Comparison of ENCODE assay signal across 14 cellular contexts in genomic region chr1:155196893-155197638, GRCh38. TPM values are rescaled to one million over a fixed set of nuclear protein-coding genes. Genes with fewer than 3 reads are reported as not detected.
DNase-seq lines count a peak whose midpoint lies in the region; ATAC-seq, FAIRE-seq and TF ChIP-seq lines count a peak whose summit lies in the region.
"Had no signal": no experiment of that assay in that cellular context is flagged by ENCODE, and none has a peak within 500 bp of the region (broad histone marks: within the 10 kb centered on the region; RNA-seq: fewer than 3 reads in every experiment).

No MANE protein-coding gene starts in this region.

- DNase-seq in 8988T (peak; percentile 9), endodermal cell (no peak), NK-92 (lab: John Stamatoyannopoulos, UW; ENCODE audit: unreplicated experiment) (no peak), small intestine (no peak)
- peak in 1 of 10 donors; percentile 56 for DNase-seq in naive thymus-derived CD8-positive, alpha-beta T cell
- DNase-seq in stimulated activated effector memory CD8-positive, alpha-beta T cell treated with anti-CD3 and anti-CD28 coated beads, Interleukin-12 subunit alpha, Interleukin-12 subunit beta, amount 100 ng/mL, for 72 hours (ENCODE audit: low spot score in 2 of 2), result no peak
- DNase-seq: activated naive CD4-positive, alpha-beta T cell; NCI-H1436; NCI-H446; WERI-Rb-1 had no signal

- no peaks in the 10 kb centered on the region for H3K9me3 Mint-ChIP-seq in endodermal cell
- H3K9me3 Mint-ChIP-seq in naive thymus-derived CD8-positive, alpha-beta T cell, result no peaks in the 10 kb centered on the region
- H3K9me3 Mint-ChIP-seq in stimulated activated effector memory CD8-positive, alpha-beta T cell treated with anti-CD3 and anti-CD28 coated beads, Interleukin-12 subunit alpha, Interleukin-12 subunit beta, amount 100 ng/mL, for 72 hours, result no peaks in the 10 kb centered on the region
- H3K9me3 Mint-ChIP-seq: nephron had no signal

- peaks cover 48% of the 10 kb centered on the region for H3K36me3 Mint-ChIP-seq in endodermal cell (ENCODE audit: low read depth)
- no peaks in the 10 kb centered on the region for H3K36me3 Mint-ChIP-seq in naive thymus-derived CD8-positive, alpha-beta T cell
- H3K36me3 Mint-ChIP-seq in stimulated activated effector memory CD8-positive, alpha-beta T cell treated with anti-CD3 and anti-CD28 coated beads, Interleukin-12 subunit alpha, Interleukin-12 subunit beta, amount 100 ng/mL, for 72 hours, result peaks cover 38% of the 10 kb centered on the region

- WGBS in endodermal cell (ENCODE audit: insufficient coverage in 1 of 2, insufficient read length in 1 of 2), 2 experiments, result 89% methylated on average over 19 to 20 of the region's 20 CpGs
- 89 to 96% (median 90%) methylated on average over 20 of the region's 20 CpGs for WGBS in small intestine, 3 donors

- peak overlapping the region; percentile 87 for H3K4me3 Mint-ChIP-seq in endodermal cell
- peak overlapping the region in 3 of 10 donors; percentile 30 to 48 (median 39) for H3K4me3 Mint-ChIP-seq in naive thymus-derived CD8-positive, alpha-beta T cell
- no peak overlapping the region for H3K4me3 Mint-ChIP-seq in stimulated activated effector memory CD8-positive, alpha-beta T cell treated with anti-CD3 and anti-CD28 coated beads, Interleukin-12 subunit alpha, Interleukin-12 subunit beta, amount 100 ng/mL, for 72 hours

- H3K27me3 ChIP-seq in HUES6 (ENCODE audit: control insufficient read depth, insufficient read depth, low read length), result no peaks in the 10 kb centered on the region
- H3K27me3 ChIP-seq in endodermal cell (ENCODE audit: control insufficient read depth, insufficient read depth, low read length, poor library complexity, severe bottlenecking), result no peaks in the 10 kb centered on the region
- no peaks in the 10 kb centered on the region for H3K27me3 ChIP-seq in small intestine (ENCODE audit: control insufficient read depth in 2 of 2, insufficient read depth in 2 of 2, low read length in 2 of 2)

- H3K4me1 ChIP-seq in HUES6 (ENCODE audit: control insufficient read depth, insufficient read depth, low read length), result peaks cover 15% of the 10 kb centered on the region
- H3K4me1 ChIP-seq in endodermal cell (ENCODE audit: control insufficient read depth, insufficient read depth, low read length), result no peaks in the 10 kb centered on the region
- H3K4me1 ChIP-seq in small intestine (ENCODE audit: control insufficient read depth in 2 of 2, insufficient read depth in 1 of 2, low read depth in 1 of 2, low read length in 1 of 2), result no peaks in the 10 kb centered on the region

- no peak for TF ChIP-seq CTCF in endodermal cell (conservative IDR thresholded peaks at IDR 0.05)

- H3K9ac ChIP-seq in HUES6 (ENCODE audit: low read length) (peak overlapping the region; percentile 63), endodermal cell (ENCODE audit: extremely low read depth, low read length, poor library complexity, severe bottlenecking) (no peak overlapping the region)

- H3K36me3 ChIP-seq in HUES6 (ENCODE audit: control insufficient read depth, insufficient read depth, low read length) (peaks cover 53% of the 10 kb centered on the region), endodermal cell (ENCODE audit: control insufficient read depth, insufficient read depth, low read length) (peaks cover 16% of the 10 kb centered on the region), small intestine (ENCODE audit: control insufficient read depth in 2 of 2, insufficient read depth in 2 of 2, low read length in 2 of 2) (no peaks in the 10 kb centered on the region)

- no peak for ATAC-seq in naive thymus-derived CD8-positive, alpha-beta T cell
- no peak for ATAC-seq in GM18520 (IDR thresholded peaks at IDR 0.05; ENCODE audit: unreplicated experiment)
- no peak for ATAC-seq in stimulated activated effector memory CD8-positive, alpha-beta T cell treated with anti-CD3 and anti-CD28 coated beads, Interleukin-12 subunit alpha, Interleukin-12 subunit beta, amount 100 ng/mL, for 72 hours

- no peak for FAIRE-seq in small intestine (lab: Jason Lieb, UNC)
- FAIRE-seq: endometrium had no signal

- H3K27me3 Mint-ChIP-seq in endodermal cell (ENCODE audit: insufficient read depth), result peaks cover 4% of the 10 kb centered on the region
- peaks cover 0 to 2% (median 0%) of the 10 kb centered on the region in 5 donors for H3K27me3 Mint-ChIP-seq in naive thymus-derived CD8-positive, alpha-beta T cell

- peaks cover 19% of the 10 kb centered on the region for H3K4me1 Mint-ChIP-seq in endodermal cell
- H3K4me1 Mint-ChIP-seq in naive thymus-derived CD8-positive, alpha-beta T cell, result peaks cover 18 to 32% (median 25%) of the 10 kb centered on the region in 4 donors
- peaks cover 36% of the 10 kb centered on the region for H3K4me1 Mint-ChIP-seq in stimulated activated effector memory CD8-positive, alpha-beta T cell treated with anti-CD3 and anti-CD28 coated beads, Interleukin-12 subunit alpha, Interleukin-12 subunit beta, amount 100 ng/mL, for 72 hours

- no peaks in the 10 kb centered on the region for H3K9me3 ChIP-seq in HUES6 (ENCODE audit: control insufficient read depth, insufficient read depth, low read depth, low read length)
- no peaks in the 10 kb centered on the region for H3K9me3 ChIP-seq in endodermal cell (ENCODE audit: control insufficient read depth, low read length)
- no peaks in the 10 kb centered on the region for H3K9me3 ChIP-seq in small intestine (ENCODE audit: control insufficient read depth, low read depth)

- H3K27ac Mint-ChIP-seq in endodermal cell, result peak overlapping the region; percentile 53
- peak overlapping the region in 8 of 10 donors; percentile 84 to 100 (median 90) for H3K27ac Mint-ChIP-seq in naive thymus-derived CD8-positive, alpha-beta T cell
- H3K27ac Mint-ChIP-seq in stimulated activated effector memory CD8-positive, alpha-beta T cell treated with anti-CD3 and anti-CD28 coated beads, Interleukin-12 subunit alpha, Interleukin-12 subunit beta, amount 100 ng/mL, for 72 hours, result no peak overlapping the region

- peak overlapping the region; percentile 74 for H3K27ac ChIP-seq in HUES6 (ENCODE audit: low read depth, low read length)
- peak overlapping the region; percentile 99 for H3K27ac ChIP-seq in endodermal cell (ENCODE audit: low read depth, low read length)
- no peak overlapping the region for H3K27ac ChIP-seq in small intestine (ENCODE audit: low read depth in 1 of 2, low read length in 1 of 2)
- H3K27ac ChIP-seq: WERI-Rb-1 had no signal

- POLR2A ChIA-PET in naive thymus-derived CD8-positive, alpha-beta T cell (lab: Charles Lee), result interaction anchor here (0.6 to 0.9 kb wide), 2 partner anchors 23 to 56 kb away, joined by 3 to 4 read pairs; partner anchors contain the start of gene TRIM46

- H3K4me3 ChIP-seq in HUES6 (ENCODE audit: low read depth, low read length), result peak overlapping the region; percentile 76
- peak overlapping the region; percentile 79 for H3K4me3 ChIP-seq in endodermal cell (ENCODE audit: low read length)
- H3K4me3 ChIP-seq in small intestine (ENCODE audit: low read depth in 1 of 2, low read length in 2 of 2), result no peak overlapping the region

RNA-seq across cellular contexts. Expression of gene THBS3, which starts 10.6 kb away (rescaled TPM):
- total RNA-seq in endodermal cell, result 10 to 100 TPM; 17.6 to 27.9 TPM
- polyA plus RNA-seq in endodermal cell (2013, experiment 1 of 2), result 80.6 TPM
- polyA plus RNA-seq in endodermal cell (2013, experiment 2 of 2), result 67.8 TPM
- 10 to 100 TPM; 36.8 to 37.9 TPM for total RNA-seq in naive thymus-derived CD8-positive, alpha-beta T cell
- 1 to 10 TPM; 1.2 to 3.8 (median 3.0) TPM for polyA plus RNA-seq in naive thymus-derived CD8-positive, alpha-beta T cell
- 10 to 100 TPM; 11.3 to 15.9 (median 13.8) TPM for polyA plus RNA-seq in small intestine

RNA-seq across cellular contexts. Expression of gene MTX1, which starts 11.4 kb away (rescaled TPM):
- total RNA-seq in endodermal cell, result 10 to 100 TPM; 47.3 to 63.2 TPM
- polyA plus RNA-seq in endodermal cell (2013, experiment 1 of 2), result 43.6 TPM
- polyA plus RNA-seq in endodermal cell (2013, experiment 2 of 2), result 43.3 TPM
- 10 to 100 TPM; 26.9 to 27.1 TPM for total RNA-seq in naive thymus-derived CD8-positive, alpha-beta T cell
- polyA plus RNA-seq in naive thymus-derived CD8-positive, alpha-beta T cell, result 10 to 100 TPM; 45.8 to 50.7 (median 48.5) TPM
- 10 to 100 TPM; 44.9 to 72.2 (median 53.9) TPM for polyA plus RNA-seq in small intestine

RNA-seq across cellular contexts. Expression of gene TRIM46, which starts 23.4 kb away (rescaled TPM):
- total RNA-seq in endodermal cell, result 1 to 10 TPM; 5.1 to 7.1 TPM
- polyA plus RNA-seq in endodermal cell (2013, experiment 1 of 2), result 9.8 TPM
- polyA plus RNA-seq in endodermal cell (2013, experiment 2 of 2), result 9.5 TPM
- 1 to 10 TPM; 4.0 to 4.1 TPM for total RNA-seq in naive thymus-derived CD8-positive, alpha-beta T cell
- polyA plus RNA-seq in naive thymus-derived CD8-positive, alpha-beta T cell, result under 1 TPM; 0.40 to 0.92 (median 0.60) TPM
- polyA plus RNA-seq in small intestine, result under 1 TPM in 2 of 3 donors, not detected in 1; 0.27 to 0.57 TPM

RNA-seq across cellular contexts. Expression of gene KRTCAP2, which starts 24.0 kb away (rescaled TPM):
- 100 to 1,000 TPM; 143 to 152 TPM for total RNA-seq in endodermal cell
- polyA plus RNA-seq in endodermal cell (2013, experiment 1 of 2), result 161 TPM
- 154 TPM for polyA plus RNA-seq in endodermal cell (2013, experiment 2 of 2)
- total RNA-seq in naive thymus-derived CD8-positive, alpha-beta T cell, result 100 to 1,000 TPM; 148 to 152 TPM
- polyA plus RNA-seq in naive thymus-derived CD8-positive, alpha-beta T cell, result 100 to 1,000 TPM; 453 to 495 (median 490) TPM
- 100 to 1,000 TPM; 164 to 286 (median 239) TPM for polyA plus RNA-seq in small intestine

RNA-seq across cellular contexts. Expression of gene DPM3, which starts 56.7 kb away (rescaled TPM):
- 10 to 100 TPM; 48.8 to 73.4 TPM for total RNA-seq in endodermal cell
- polyA plus RNA-seq in endodermal cell (2013, experiment 1 of 2), result 89.8 TPM
- 83.0 TPM for polyA plus RNA-seq in endodermal cell (2013, experiment 2 of 2)
- 10 to 100 TPM; 45.2 to 59.8 TPM for total RNA-seq in naive thymus-derived CD8-positive, alpha-beta T cell
- polyA plus RNA-seq in naive thymus-derived CD8-positive, alpha-beta T cell, result 100 to 1,000 TPM; 103 to 159 (median 159) TPM
- polyA plus RNA-seq in small intestine, result 100 to 1,000 TPM; 215 to 306 (median 261) TPM

Comparison
In these comparisons a context has a peak if more than half of its experiments do, and no peak if none do; other contexts are left out.
1. H3K27ac ChIP-seq: peak in HUES6 (single experiment) and endodermal cell (single experiment); none in small intestine (0 of 2).
2. H3K4me3 ChIP-seq: peak in HUES6 (single experiment) and endodermal cell (single experiment); none in small intestine (0 of 2).